In the genomic region with DNA sequence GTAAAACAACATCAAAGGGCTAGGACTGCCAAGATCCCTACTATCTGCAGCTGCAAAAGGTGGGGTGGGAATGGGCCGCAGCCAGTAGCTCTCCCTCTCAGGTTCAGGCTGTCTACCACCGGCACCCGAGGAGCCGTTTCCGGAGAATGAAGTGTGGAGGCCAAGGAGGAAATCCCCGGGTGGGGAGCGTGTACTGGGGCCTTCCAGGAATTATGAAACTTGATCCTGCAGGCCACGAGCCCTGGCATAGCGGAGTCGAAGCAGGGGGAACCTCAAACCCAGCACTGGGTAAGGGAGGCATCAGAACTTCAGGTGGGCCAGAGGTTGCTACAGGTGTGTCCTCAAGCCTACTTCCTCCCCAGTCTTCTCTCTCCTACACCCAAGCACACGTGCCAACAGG, we compare ENCODE assay signal across 1 cellular context.
TF ChIP-seq lines count a peak whose summit lies in the region.

No MANE protein-coding gene starts in this region.

TF ChIP-seq in SK-N-SH, 30 proteins besides CTCF, POLR2A, EP300 and RAD21:
- TF ChIP-seq FOXJ3 (CRISPR knock-in tag; IDR thresholded peaks at IDR 0.05) = no peak
- TF ChIP-seq RFX5 (IDR thresholded peaks at IDR 0.05; ENCODE audit: low read length) = no peak
- TF ChIP-seq ZBTB33 (IDR thresholded peaks at IDR 0.05; ENCODE audit: borderline replicate concordance, low read depth) = no peak
- no peak for TF ChIP-seq TAF1 (IDR thresholded peaks at IDR 0.05; ENCODE audit: borderline replicate concordance, low read depth, low read length)
- TF ChIP-seq, protein P1, sequence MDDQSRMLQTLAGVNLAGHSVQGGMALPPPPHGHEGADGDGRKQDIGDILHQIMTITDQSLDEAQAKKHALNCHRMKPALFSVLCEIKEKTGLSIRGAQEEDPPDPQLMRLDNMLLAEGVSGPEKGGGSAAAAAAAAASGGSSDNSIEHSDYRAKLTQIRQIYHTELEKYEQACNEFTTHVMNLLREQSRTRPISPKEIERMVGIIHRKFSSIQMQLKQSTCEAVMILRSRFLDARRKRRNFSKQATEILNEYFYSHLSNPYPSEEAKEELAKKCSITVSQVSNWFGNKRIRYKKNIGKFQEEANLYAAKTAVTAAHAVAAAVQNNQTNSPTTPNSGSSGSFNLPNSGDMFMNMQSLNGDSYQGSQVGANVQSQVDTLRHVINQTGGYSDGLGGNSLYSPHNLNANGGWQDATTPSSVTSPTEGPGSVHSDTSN (IDR thresholded peaks at IDR 0.05) = no peak
- TF ChIP-seq GABPA (IDR thresholded peaks at IDR 0.05; ENCODE audit: low read depth) = no peak
